In genomic region chr19:4792019-4792865, GRCh38 we compare ENCODE assay signal across 8 cellular contexts. TPM values are rescaled to one million over a fixed set of nuclear protein-coding genes. Genes with fewer than 3 reads are reported as not detected.
DNase-seq lines count a peak whose midpoint lies in the region; ATAC-seq and TF ChIP-seq lines count a peak whose summit lies in the region.
"Not testable (repeated sequence)": the region's sequence is repeated elsewhere in the genome, so short reads cannot be mapped to it uniquely, and the experiment has no call there.

No MANE protein-coding gene starts in this region.

- peak overlapping the region; percentile 91 for H3K27ac Mint-ChIP-seq in chondrocyte (ENCODE audit: unreplicated experiment)

- H3K4me3 ChIP-seq in HCT116 (replicated peaks in 1 of 2; ENCODE audit: low read depth in 1 of 2, low read length in 2 of 2) (peak overlapping the region; percentile 75 to 87), Peyer's patch (peak overlapping the region; percentile 80 to 100 (median 84)), heart right ventricle (peak overlapping the region; percentile 77 to 99 (median 92)), mucosa of rectum (ENCODE audit: low read length in 2 of 2) (peak overlapping the region; percentile 76 to 84), skin epidermis (peak overlapping the region; percentile 88 to 98 (median 95))

- not testable (repeated sequence) for BruUV-seq in HCT116 (replicated peaks; lab: Mats Ljungman, UMichigan)

- not testable (repeated sequence) for TF ChIP-seq RAD21 in HCT116 (IDR thresholded peaks at IDR 0.05; ENCODE audit: low read depth)

- not testable (repeated sequence) for ATAC-seq in HCT116, heart right ventricle

- H3K27ac ChIP-seq in HCT116 (ENCODE audit: low read depth, low read length) (peak overlapping the region; percentile 97), Peyer's patch (peak overlapping the region; percentile 92 to 94 (median 92)), heart right ventricle (peak overlapping the region; percentile 86 to 99 (median 96)), mucosa of rectum (ENCODE audit: low read depth in 2 of 2, low read length in 2 of 2) (peak overlapping the region; percentile 85 to 86), skin epidermis (peak overlapping the region; percentile 60 to 99 (median 97))

- H3K4me3 Mint-ChIP-seq in chondrocyte (ENCODE audit: unreplicated experiment) = peak overlapping the region; percentile 70

- TF ChIP-seq POLR2A in HCT116 (IDR thresholded peaks at IDR 0.05; ENCODE audit: borderline replicate concordance, extremely low read depth, insufficient read depth, insufficient read length) = peak; percentile 3
- TF ChIP-seq POLR2A in Peyer's patch (IDR thresholded peaks at IDR 0.05) = not testable (repeated sequence)

- WGBS in heart right ventricle, 2 donors = 7 to 8% methylated on average over 74 to 75 of the region's 75 CpGs

- peaks cover 10 to 25% of the 10 kb centered on the region in 2 experiments; a peak in 3 of 4 replicates for H3K36me3 ChIP-seq in HCT116 (ENCODE audit: control insufficient read depth in 1 of 2, insufficient read depth in 2 of 2, low read length in 2 of 2)
- H3K36me3 ChIP-seq in Peyer's patch = peaks cover 0 to 38% (median 0%) of the 10 kb centered on the region in 3 donors
- peaks cover 0 to 46% (median 17%) of the 10 kb centered on the region in 9 donors for H3K36me3 ChIP-seq in heart right ventricle
- H3K36me3 ChIP-seq in mucosa of rectum (ENCODE audit: control insufficient read depth in 2 of 2, insufficient read depth in 2 of 2, low read length in 2 of 2) = peaks cover 24 to 30% of the 10 kb centered on the region in 2 donors

- H2AFZ ChIP-seq in HCT116 (ENCODE audit: low read depth, low read length, poor library complexity, severe bottlenecking) = not testable (repeated sequence)

- peak; percentile 6 for DNase-seq in AG08396 (ENCODE audit: low spot score)
- DNase-seq in HCT116 (ENCODE audit: low read depth, low spot score); Peyer's patch: not testable (repeated sequence)
- peak; percentile 40 to 51 for DNase-seq in activated T-cell treated with anti-CD3 and anti-CD28 coated beads, Interleukin-2, amount 50 U/mL, for 48 hours
- DNase-seq in chondrocyte (ENCODE audit: low spot score) = peak; percentile 89
- DNase-seq in heart right ventricle = peak in 1 of 2 donors; percentile 18

- not testable (repeated sequence) for H3K36me3 Mint-ChIP-seq in chondrocyte (ENCODE audit: low read depth)

- TF ChIP-seq CTCF in HCT116 (IDR thresholded peaks at IDR 0.05 in 2 of 3, conservative IDR thresholded peaks at IDR 0.05 in 1 of 3; ENCODE audit: borderline replicate concordance in 1 of 3, insufficient read depth in 1 of 3, low read depth in 2 of 3, low read length in 2 of 3); Peyer's patch (IDR thresholded peaks at IDR 0.05); chondrocyte (IDR thresholded peaks at IDR 0.05); heart right ventricle (IDR thresholded peaks at IDR 0.05): not testable (repeated sequence)

- not testable (repeated sequence) for H3K9me3 ChIP-seq in HCT116 (ENCODE audit: control insufficient read depth in 1 of 2, insufficient read depth in 1 of 2, low read depth in 1 of 2, low read length in 2 of 2); Peyer's patch; heart right ventricle; mucosa of rectum (ENCODE audit: control insufficient read depth in 2 of 2, low read length in 2 of 2)

- not testable (repeated sequence) for H3K9me3 Mint-ChIP-seq in chondrocyte (ENCODE audit: low read depth)

- H3K9me2 ChIP-seq in HCT116 (ENCODE audit: insufficient read depth) = not testable (repeated sequence)

- POLR2A ChIA-PET in HCT116 (lab: Charles Lee) = interaction anchor here (1.0 to 1.4 kb wide), 2 partner anchors 67 to 70 kb away, joined by 3 to 14 read pairs; no protein-coding TSS in a partner anchor

- H3K9ac ChIP-seq in HCT116 (ENCODE audit: low read length) (peak overlapping the region; percentile 97), mucosa of rectum (ENCODE audit: low read depth in 1 of 2, low read length in 2 of 2) (peak overlapping the region; percentile 72 to 81)

- peaks cover 55% of the 10 kb centered on the region for H3K79me2 ChIP-seq in HCT116 (ENCODE audit: insufficient read depth, low read length)

- peak overlapping the region; percentile 98 for H3K4me2 ChIP-seq in HCT116 (ENCODE audit: low read length)

- CTCF ChIA-PET in HCT116 (lab: Charles Lee) = interaction anchor here (0.6 to 3.4 kb wide), 10 partner anchors 10 to 269 kb away, joined by 3 to 94 read pairs (median 8); no protein-coding TSS in a partner anchor

- RAD21 ChIA-PET in HCT116 (lab: Charles Lee; ENCODE audit: low non-redundant PET in 1 of 2, low total read pairs in 2 of 2, uncharacterized antibody in 2 of 2, unreplicated experiment in 2 of 2) = interaction anchor here in 1 of 2 experiments (0.6 to 1.3 kb wide), 2 partner anchors 15 to 120 kb away, joined by 3 read pairs; no protein-coding TSS in a partner anchor

- not testable (repeated sequence) for H3K27me3 ChIP-seq in HCT116 (ENCODE audit: insufficient read depth, low read length); Peyer's patch; heart right ventricle; mucosa of rectum (ENCODE audit: control insufficient read depth in 2 of 2, insufficient read depth in 2 of 2, low read length in 2 of 2)

- intact Hi-C loops in HCT116 (cut with micrococcal nuclease) = not testable (repeated sequence)
- intact Hi-C loops in heart right ventricle (cut with DNase I) = loop anchor here in 1 of 10 donors (10.0 kb wide), 1 partner anchor 217 kb away; no protein-coding TSS in a partner anchor

- H3K4me1 ChIP-seq in HCT116 (ENCODE audit: control insufficient read depth in 1 of 2, insufficient read depth in 2 of 2, low read length in 2 of 2) = peaks cover 12 to 19% of the 10 kb centered on the region in 2 experiments
- peaks cover 0 to 33% (median 10%) of the 10 kb centered on the region in 4 donors for H3K4me1 ChIP-seq in Peyer's patch
- H3K4me1 ChIP-seq in heart right ventricle = peaks cover 14 to 56% (median 42%) of the 10 kb centered on the region in 9 donors
- H3K4me1 ChIP-seq in mucosa of rectum (ENCODE audit: control insufficient read depth in 2 of 2, insufficient read depth in 2 of 2, low read length in 2 of 2) = peaks cover 19% of the 10 kb centered on the region in 2 donors

- not testable (repeated sequence) for H3K27me3 Mint-ChIP-seq in chondrocyte (ENCODE audit: low read depth)

- not testable (repeated sequence) for H4K20me1 ChIP-seq in HCT116 (ENCODE audit: insufficient read depth)

- H3K4me1 Mint-ChIP-seq in chondrocyte (ENCODE audit: low read depth) = peaks cover 21% of the 10 kb centered on the region

TF ChIP-seq in HCT116, 20 proteins besides CTCF, POLR2A, EP300 and RAD21:
- TF ChIP-seq MAX (IDR thresholded peaks at IDR 0.05) (peak; percentile 58; the same call in 1 of the 2 replicates), ZFX (IDR thresholded peaks at IDR 0.05) (peak; percentile 86; the same call in 1 of the 2 replicates)
TF ChIP-seq in HCT116: peak in this region for 2; not testable (repeated sequence) for 18.

RNA-seq across cellular contexts. Expression of gene FEM1A, which starts 0.7 kb away (rescaled TPM):
- total RNA-seq in HCT116 (2021; ENCODE audit: unreplicated experiment) (17.7 TPM), Peyer's patch (10 to 100 TPM; 12.8 to 14.9 (median 14.0) TPM), chondrocyte (11.1 to 12.3 TPM (median 11.4 TPM) in 3 replicates), heart right ventricle (10 to 100 TPM; 36.5 to 51.6 (median 48.1) TPM)
- 2.2 and 3.1 TPM in 2 replicates for polyA plus RNA-seq in HCT116 (2012)
- 10 to 100 TPM; 14.4 to 17.3 TPM for polyA plus RNA-seq in heart right ventricle

RNA-seq across cellular contexts. Expression of gene TICAM1, which starts 39.3 kb away (rescaled TPM):
- total RNA-seq in HCT116 (2021; ENCODE audit: unreplicated experiment) (28.7 TPM), Peyer's patch (10 to 100 TPM; 14.0 to 45.8 (median 28.8) TPM), chondrocyte (6.8 to 13.2 TPM (median 12.3 TPM) in 3 replicates), heart right ventricle (10 to 100 TPM in 1 of 10 donors, 1 to 10 TPM in 9; 4.5 to 11.1 (median 6.9) TPM)
- polyA plus RNA-seq in HCT116 (2012) = 30.0 and 33.1 TPM in 2 replicates
- 1 to 10 TPM; 6.3 to 6.4 TPM for polyA plus RNA-seq in heart right ventricle
